25 cellular contexts compared by ENCODE assay signal in the genomic region with DNA sequence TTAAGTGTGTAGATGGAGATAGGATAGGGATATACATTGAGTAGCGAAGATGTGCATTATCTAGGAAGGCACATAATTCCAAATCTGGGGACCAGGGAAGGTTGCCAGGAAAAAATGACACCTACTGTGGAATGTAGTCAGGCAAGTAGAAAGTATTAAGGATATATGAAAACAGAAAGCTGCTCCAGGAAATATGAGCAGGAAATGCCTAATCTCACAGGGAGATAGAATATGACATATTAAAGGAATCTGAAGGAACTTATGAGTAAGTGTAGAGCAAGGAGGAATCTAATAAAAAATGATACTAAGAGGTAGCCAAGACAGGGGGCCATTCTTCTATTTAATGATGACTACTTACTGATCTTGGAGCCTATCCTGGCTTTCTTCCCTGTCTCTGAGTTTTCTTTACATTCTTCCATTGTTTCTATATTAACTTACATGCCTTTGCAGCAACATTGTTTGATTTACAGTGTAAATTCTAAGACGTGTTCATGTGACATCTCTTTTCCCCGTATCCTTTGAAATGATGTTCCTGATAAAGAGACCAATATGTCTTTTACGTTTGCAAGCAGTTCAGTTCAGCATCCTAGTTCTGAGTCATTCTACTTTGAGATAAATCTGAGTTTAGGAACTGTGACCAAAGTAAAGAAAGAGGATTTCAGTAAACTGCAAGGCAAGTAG. TPM values are rescaled to one million over a fixed set of nuclear protein-coding genes. Genes with fewer than 3 reads are reported as not detected.
DNase-seq lines count a peak whose midpoint lies in the region; ATAC-seq, FAIRE-seq and TF ChIP-seq lines count a peak whose summit lies in the region.
"Had no signal": no experiment of that assay in that cellular context is flagged by ENCODE, and none has a peak within 500 bp of the region (broad histone marks: within the 10 kb centered on the region; RNA-seq: fewer than 3 reads in every experiment).

No MANE protein-coding gene starts in this region.

- intact Hi-C loops in HCT116 (cut with micrococcal nuclease), result no loop called here

- DNase-seq in HCT116 (ENCODE audit: low read depth, low spot score) (peak; percentile 28), RWPE1 (ENCODE audit: low spot score) (peak; percentile 4), fibroblast of peridontal ligament (ENCODE audit: extremely low read depth) (peak; percentile 7), urothelium cell line (ENCODE audit: low spot score) (no peak), NCI-H2081 treated with DMSO at 0.1 percent for 48 hours (lab: John Stamatoyannopoulos, UW) (no peak)
- DNase-seq in activated CD4-positive, alpha-beta T cell treated with anti-CD3 and anti-CD28 coated beads, Interleukin-2, amount 50 U/mL, for 48 hours, result no peak
- DNase-seq: activated CD4-positive, alpha-beta T cell treated with anti-CD3 and anti-CD28 coated beads for 1 hour; activated gamma-delta T cell treated with Interleukin-2 at 50 U/mL for 16 hours; C1 segment of cervical spinal cord; DMS 273 treated with DMSO at 0.1 percent for 48 hours; glutamatergic neuron; H7; lower lobe of right lung; naive B cell; NCI-H187; SJCRH30; T-helper 9 cell had no signal

- H2AFZ ChIP-seq in HCT116 (ENCODE audit: low read depth, low read length, poor library complexity, severe bottlenecking), result peak overlapping the region; percentile 80
- H2AFZ ChIP-seq: parathyroid adenoma had no signal

- no peaks in the 10 kb centered on the region for H3K9me3 ChIP-seq in HCT116 (ENCODE audit: control insufficient read depth in 1 of 2, insufficient read depth in 1 of 2, low read depth in 1 of 2, low read length in 2 of 2)
- H3K9me3 ChIP-seq: ascending aorta, lower lobe of right lung, SJCRH30, thoracic aorta had no signal

- no peaks in the 10 kb centered on the region for H3K79me2 ChIP-seq in HCT116 (ENCODE audit: insufficient read depth, low read length)
- H3K79me2 ChIP-seq: parathyroid adenoma had no signal

- no peak for TF ChIP-seq RAD21 in HCT116 (IDR thresholded peaks at IDR 0.05; ENCODE audit: low read depth)

- peak overlapping the region; percentile 29 for H3K4me2 ChIP-seq in HCT116 (ENCODE audit: low read length)

- no peaks in the 10 kb centered on the region for H3K9me2 ChIP-seq in HCT116 (ENCODE audit: insufficient read depth)

- no peaks in the 10 kb centered on the region for H4K20me1 ChIP-seq in HCT116 (ENCODE audit: insufficient read depth)

- CTCF ChIA-PET in HCT116 (lab: Charles Lee) (no interaction called here), RWPE1 (lab: Yijun Ruan, JAX) (interaction anchor here (0.5 kb wide), 1 partner anchor 391 kb away, joined by 3 read pairs; no protein-coding TSS in a partner anchor)

- no peak overlapping the region for H3K27ac ChIP-seq in HCT116 (ENCODE audit: low read depth, low read length)
- no peak overlapping the region for H3K27ac ChIP-seq in RWPE1
- H3K27ac ChIP-seq: ascending aorta, coronary artery, lower lobe of right lung, parathyroid adenoma, SJCRH30, skin epidermis, thoracic aorta had no signal

- RAD21 ChIA-PET in HCT116 (lab: Charles Lee; ENCODE audit: low non-redundant PET in 1 of 2, low total read pairs in 2 of 2, uncharacterized antibody in 2 of 2, unreplicated experiment in 2 of 2), result no interaction called here

- H3K36me3 ChIP-seq in HCT116 (ENCODE audit: control insufficient read depth in 1 of 2, insufficient read depth in 2 of 2, low read length in 2 of 2), result no peaks in the 10 kb centered on the region
- H3K36me3 ChIP-seq: ascending aorta, lower lobe of right lung, SJCRH30, thoracic aorta had no signal

- no peak for TF ChIP-seq CTCF in HCT116 (IDR thresholded peaks at IDR 0.05 in 2 of 3, conservative IDR thresholded peaks at IDR 0.05 in 1 of 3; ENCODE audit: borderline replicate concordance in 1 of 3, insufficient read depth in 1 of 3, low read depth in 2 of 3, low read length in 2 of 3)
- TF ChIP-seq CTCF in RWPE1 (conservative IDR thresholded peaks at IDR 0.05; ENCODE audit: low read depth), result no peak

- no peak for TF ChIP-seq POLR2A in HCT116 (IDR thresholded peaks at IDR 0.05; ENCODE audit: borderline replicate concordance, extremely low read depth, insufficient read depth, insufficient read length)

- no peaks in the 10 kb centered on the region for H3K27me3 ChIP-seq in HCT116 (ENCODE audit: insufficient read depth, low read length)
- H3K27me3 ChIP-seq: ascending aorta, SJCRH30 had no signal

- FAIRE-seq in urothelium cell line (lab: Jason Lieb, UNC), result peak; percentile 53
- FAIRE-seq: HepG2 had no signal

- no peak overlapping the region for H3K4me3 ChIP-seq in HCT116 (replicated peaks in 1 of 2; ENCODE audit: low read depth in 1 of 2, low read length in 2 of 2)
- H3K4me3 ChIP-seq: ascending aorta, coronary artery, lower lobe of right lung, SJCRH30, skin epidermis, thoracic aorta had no signal

- H3K4me1 ChIP-seq in HCT116 (ENCODE audit: control insufficient read depth in 1 of 2, insufficient read depth in 2 of 2, low read length in 2 of 2), result peaks cover 0 to 13% of the 10 kb centered on the region in 2 experiments; a peak in 2 of 4 replicates
- H3K4me1 ChIP-seq: ascending aorta, lower lobe of right lung, parathyroid adenoma, SJCRH30 had no signal

- no peak overlapping the region for H3K9ac ChIP-seq in HCT116 (ENCODE audit: low read length)
- H3K9ac ChIP-seq: parathyroid adenoma had no signal

- POLR2A ChIA-PET in HCT116 (lab: Charles Lee) (no interaction called here), RWPE1 (lab: Yijun Ruan, JAX; ENCODE audit: low non-redundant PET) (no interaction called here)

- BruUV-seq in HCT116 (replicated peaks; lab: Mats Ljungman, UMichigan), result no TSS peak

- ATAC-seq in HCT116, result peak; percentile 17; the same call in 1 of the 2 replicates
- no peak for ATAC-seq in HG03378 (IDR thresholded peaks at IDR 0.05; ENCODE audit: unreplicated experiment)
- ATAC-seq: HepG2, lower lobe of right lung had no signal

TF ChIP-seq in HCT116, 20 proteins besides CTCF, POLR2A, EP300 and RAD21:
- peak; percentile 72 for TF ChIP-seq JUND (IDR thresholded peaks at IDR 0.05)
- TF ChIP-seq ZNF274 (IDR thresholded peaks at IDR 0.05; ENCODE audit: low read depth, low read length), result no peak
- TF ChIP-seq, protein P1, sequence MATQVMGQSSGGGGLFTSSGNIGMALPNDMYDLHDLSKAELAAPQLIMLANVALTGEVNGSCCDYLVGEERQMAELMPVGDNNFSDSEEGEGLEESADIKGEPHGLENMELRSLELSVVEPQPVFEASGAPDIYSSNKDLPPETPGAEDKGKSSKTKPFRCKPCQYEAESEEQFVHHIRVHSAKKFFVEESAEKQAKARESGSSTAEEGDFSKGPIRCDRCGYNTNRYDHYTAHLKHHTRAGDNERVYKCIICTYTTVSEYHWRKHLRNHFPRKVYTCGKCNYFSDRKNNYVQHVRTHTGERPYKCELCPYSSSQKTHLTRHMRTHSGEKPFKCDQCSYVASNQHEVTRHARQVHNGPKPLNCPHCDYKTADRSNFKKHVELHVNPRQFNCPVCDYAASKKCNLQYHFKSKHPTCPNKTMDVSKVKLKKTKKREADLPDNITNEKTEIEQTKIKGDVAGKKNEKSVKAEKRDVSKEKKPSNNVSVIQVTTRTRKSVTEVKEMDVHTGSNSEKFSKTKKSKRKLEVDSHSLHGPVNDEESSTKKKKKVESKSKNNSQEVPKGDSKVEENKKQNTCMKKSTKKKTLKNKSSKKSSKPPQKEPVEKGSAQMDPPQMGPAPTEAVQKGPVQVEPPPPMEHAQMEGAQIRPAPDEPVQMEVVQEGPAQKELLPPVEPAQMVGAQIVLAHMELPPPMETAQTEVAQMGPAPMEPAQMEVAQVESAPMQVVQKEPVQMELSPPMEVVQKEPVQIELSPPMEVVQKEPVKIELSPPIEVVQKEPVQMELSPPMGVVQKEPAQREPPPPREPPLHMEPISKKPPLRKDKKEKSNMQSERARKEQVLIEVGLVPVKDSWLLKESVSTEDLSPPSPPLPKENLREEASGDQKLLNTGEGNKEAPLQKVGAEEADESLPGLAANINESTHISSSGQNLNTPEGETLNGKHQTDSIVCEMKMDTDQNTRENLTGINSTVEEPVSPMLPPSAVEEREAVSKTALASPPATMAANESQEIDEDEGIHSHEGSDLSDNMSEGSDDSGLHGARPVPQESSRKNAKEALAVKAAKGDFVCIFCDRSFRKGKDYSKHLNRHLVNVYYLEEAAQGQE (IDR thresholded peaks at IDR 0.05; ENCODE audit: low read depth), result no peak
- TF ChIP-seq CEBPB (IDR thresholded peaks at IDR 0.05; ENCODE audit: low read depth), result peak; percentile 18; the same call in 1 of the 2 replicates
- 0 out of 2 replicates have a peak, but pooled peaks have one; percentile 9 for TF ChIP-seq ELF1 (IDR thresholded peaks at IDR 0.05; ENCODE audit: borderline replicate concordance, low read depth)
- peak; percentile 63 for TF ChIP-seq FOSL1 (IDR thresholded peaks at IDR 0.05; ENCODE audit: low read depth)
- TF ChIP-seq, protein P2, sequence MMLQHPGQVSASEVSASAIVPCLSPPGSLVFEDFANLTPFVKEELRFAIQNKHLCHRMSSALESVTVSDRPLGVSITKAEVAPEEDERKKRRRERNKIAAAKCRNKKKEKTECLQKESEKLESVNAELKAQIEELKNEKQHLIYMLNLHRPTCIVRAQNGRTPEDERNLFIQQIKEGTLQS (IDR thresholded peaks at IDR 0.05), result no peak
- peak; percentile 60; the same call in 1 of the 2 replicates for TF ChIP-seq SP1 (IDR thresholded peaks at IDR 0.05; ENCODE audit: low read depth)
- peak; percentile 22; the same call in 1 of the 2 replicates for TF ChIP-seq EGR1 (IDR thresholded peaks at IDR 0.05; ENCODE audit: low read depth)

RNA-seq across cellular contexts. Expression of a gene that starts 58.5 kb away (rescaled TPM):
- total RNA-seq in HCT116 (2021; ENCODE audit: unreplicated experiment), result not detected
- not detected in 2 replicates for polyA plus RNA-seq in HCT116 (2012)
- total RNA-seq: ascending aorta, H7, lower lobe of right lung, NCI-H460, SJCRH30, thoracic aorta had no signal

Comparison
In these comparisons a context has a peak if more than half of its experiments do, and no peak if none do; other contexts are left out.
1. DNase-seq: peak in HCT116 (single experiment), RWPE1 (single experiment) and fibroblast of peridontal ligament (single experiment); none in urothelium cell line (single experiment), activated CD4-positive, alpha-beta T cell treated with anti-CD3 and anti-CD28 coated beads, Interleukin-2, amount 50 U/mL, for 48 hours (0 of 2) and NCI-H2081 treated with DMSO at 0.1 percent for 48 hours (single experiment).